9 cellular contexts compared by ENCODE assay signal in genomic region chr6:123715243-123715863, GRCh38.
DNase-seq lines count a peak whose midpoint lies in the region; ATAC-seq, FAIRE-seq and TF ChIP-seq lines count a peak whose summit lies in the region.
"Had no signal": no experiment of that assay in that cellular context is flagged by ENCODE, and none has a peak within 500 bp of the region (broad histone marks: within the 10 kb centered on the region; RNA-seq: fewer than 3 reads in every experiment).

No MANE protein-coding gene starts in this region.

- H3K4me1 ChIP-seq in gastroesophageal sphincter: no peaks in the 10 kb centered on the region
- no peaks in the 10 kb centered on the region for H3K4me1 ChIP-seq in smooth muscle cell (ENCODE audit: low read depth)

- CTCF ChIA-PET in RWPE1 (lab: Yijun Ruan, JAX): interaction anchor here (0.5 to 1.2 kb wide), 12 partner anchors 63 to 342 kb away, joined by 3 to 7 read pairs (median 4); no protein-coding TSS in a partner anchor

- peak; percentile 9 for DNase-seq in AG10803 (ENCODE audit: low read depth)
- DNase-seq in HTR-8/SVneo (ENCODE audit: insufficient read length, low spot score): peak; percentile 1
- DNase-seq in RWPE1 (ENCODE audit: low spot score): peak; percentile 5
- DNase-seq in smooth muscle cell (lab: John Stamatoyannopoulos, UW; ENCODE audit: unreplicated experiment): no peak
- DNase-seq in T-helper 2 cell treated with Interferon-gamma antibody and Interleukin-4, amounts not matched to agents 5 μg/mL and 100 μg/mL, for 36 hours (ENCODE audit: low spot score): no peak
- DNase-seq in mesenteric fat pad (ENCODE audit: low spot score): no peak

- H3K27me3 ChIP-seq in gastroesophageal sphincter (no peaks in the 10 kb centered on the region), smooth muscle cell (ENCODE audit: low read depth) (no peaks in the 10 kb centered on the region)

- no peak for TF ChIP-seq POLR2A in gastroesophageal sphincter (IDR thresholded peaks at IDR 0.05)

- peak overlapping the region; percentile 0 for H2AFZ ChIP-seq in smooth muscle cell (ENCODE audit: low read depth)

- H3K36me3 ChIP-seq in gastroesophageal sphincter (no peaks in the 10 kb centered on the region), smooth muscle cell (ENCODE audit: low read depth) (no peaks in the 10 kb centered on the region)

- H3K9me3 Mint-ChIP-seq in T-helper 2 cell treated with Interferon-gamma antibody and Interleukin-4, amounts not matched to agents 5 μg/mL and 100 μg/mL, for 36 hours: no peaks in the 10 kb centered on the region
- H3K9me3 Mint-ChIP-seq: dendritic cell treated with granulocyte-macrophage colony-stimulating factor and Interleukin-4, amounts not matched to agents 40 ng/mL and 50 ng/mL, for 4 days had no signal

- 15 to 41% methylated on average over 1 to 3 of the region's 5 CpGs for WGBS in gastroesophageal sphincter (ENCODE audit: low coverage in 1 of 2), 2 donors
- WGBS in smooth muscle cell (ENCODE audit: low lambda C conversion rate): 60% methylated on average over 5 of the region's 5 CpGs

- no peak overlapping the region for H3K4me2 ChIP-seq in smooth muscle cell

- H3K27ac ChIP-seq in RWPE1 (no peak overlapping the region), gastroesophageal sphincter (no peak overlapping the region), smooth muscle cell (ENCODE audit: low read depth) (no peak overlapping the region)

- no peak overlapping the region for H3K4me3 Mint-ChIP-seq in T-helper 2 cell treated with Interferon-gamma antibody and Interleukin-4, amounts not matched to agents 5 μg/mL and 100 μg/mL, for 36 hours
- H3K4me3 Mint-ChIP-seq: dendritic cell treated with granulocyte-macrophage colony-stimulating factor and Interleukin-4, amounts not matched to agents 40 ng/mL and 50 ng/mL, for 4 days had no signal

- POLR2A ChIA-PET in RWPE1 (lab: Yijun Ruan, JAX; ENCODE audit: low non-redundant PET): no interaction called here

- H3K9ac ChIP-seq in smooth muscle cell (ENCODE audit: low read depth): no peak overlapping the region

- no peak for TF ChIP-seq EP300 in gastroesophageal sphincter (IDR thresholded peaks at IDR 0.05)

- no peak overlapping the region for H3K4me3 ChIP-seq in AG10803 (ENCODE audit: low read length)
- no peak overlapping the region for H3K4me3 ChIP-seq in gastroesophageal sphincter
- H3K4me3 ChIP-seq in smooth muscle cell: no peak overlapping the region

- peak; percentile 67 for ATAC-seq in GM19035 (IDR thresholded peaks at IDR 0.05; ENCODE audit: unreplicated experiment)
- ATAC-seq in gastroesophageal sphincter: no peak

- no peaks in the 10 kb centered on the region for H3K27me3 Mint-ChIP-seq in T-helper 2 cell treated with Interferon-gamma antibody and Interleukin-4, amounts not matched to agents 5 μg/mL and 100 μg/mL, for 36 hours (ENCODE audit: low read depth)
- H3K27me3 Mint-ChIP-seq: dendritic cell treated with granulocyte-macrophage colony-stimulating factor and Interleukin-4, amounts not matched to agents 40 ng/mL and 50 ng/mL, for 4 days had no signal

- H3K9me3 ChIP-seq in gastroesophageal sphincter: no peaks in the 10 kb centered on the region
- no peaks in the 10 kb centered on the region for H3K9me3 ChIP-seq in smooth muscle cell (replicated peaks; ENCODE audit: low read depth)

- TF ChIP-seq CTCF in AG10803 (conservative IDR thresholded peaks at IDR 0.05; ENCODE audit: low read length) (peak; percentile 46), RWPE1 (conservative IDR thresholded peaks at IDR 0.05; ENCODE audit: low read depth) (no peak; the same call in 1 of the 2 replicates), gastroesophageal sphincter (IDR thresholded peaks at IDR 0.05) (peak; percentile 7 to 42 (median 33)), smooth muscle cell (IDR thresholded peaks at IDR 0.05; ENCODE audit: borderline replicate concordance, insufficient read depth, poor library complexity, severe bottlenecking) (peak; percentile 72)

- no peaks in the 10 kb centered on the region for H4K20me1 ChIP-seq in smooth muscle cell (ENCODE audit: low read depth)

- no peaks in the 10 kb centered on the region for H3K4me1 Mint-ChIP-seq in T-helper 2 cell treated with Interferon-gamma antibody and Interleukin-4, amounts not matched to agents 5 μg/mL and 100 μg/mL, for 36 hours (ENCODE audit: low read depth)

- H3K36me3 Mint-ChIP-seq in T-helper 2 cell treated with Interferon-gamma antibody and Interleukin-4, amounts not matched to agents 5 μg/mL and 100 μg/mL, for 36 hours (ENCODE audit: low read depth): no peaks in the 10 kb centered on the region

- H3K27ac Mint-ChIP-seq in T-helper 2 cell treated with Interferon-gamma antibody and Interleukin-4, amounts not matched to agents 5 μg/mL and 100 μg/mL, for 36 hours: no peak overlapping the region
- H3K27ac Mint-ChIP-seq: dendritic cell treated with granulocyte-macrophage colony-stimulating factor and Interleukin-4, amounts not matched to agents 40 ng/mL and 50 ng/mL, for 4 days had no signal

- H3K79me2 ChIP-seq in smooth muscle cell (ENCODE audit: low read depth): no peaks in the 10 kb centered on the region

- H3F3A ChIP-seq in smooth muscle cell (ENCODE audit: low read depth): no peaks in the 10 kb centered on the region

- no peak for FAIRE-seq in HTR-8/SVneo (lab: Jason Lieb, UNC)

Comparison
In these comparisons a context has a peak if more than half of its experiments do, and no peak if none do; other contexts are left out.
1. DNase-seq: peak in AG10803 (single experiment), HTR-8/SVneo (single experiment) and RWPE1 (single experiment); none in smooth muscle cell (single experiment), T-helper 2 cell treated with Interferon-gamma antibody and Interleukin-4, amounts not matched to agents 5 μg/mL and 100 μg/mL, for 36 hours (single experiment) and mesenteric fat pad (single experiment).